ENCODE assay signal across 1 cellular context in genomic region chr7:44768663-44769361, GRCh38.
TF ChIP-seq lines count a peak whose summit lies in the region.

No MANE protein-coding gene starts in this region.

TF ChIP-seq in HCT116, 20 proteins besides CTCF, POLR2A, EP300 and RAD21 (continued from another document):
- no peak for TF ChIP-seq MAX (IDR thresholded peaks at IDR 0.05)
